In the genomic region with DNA sequence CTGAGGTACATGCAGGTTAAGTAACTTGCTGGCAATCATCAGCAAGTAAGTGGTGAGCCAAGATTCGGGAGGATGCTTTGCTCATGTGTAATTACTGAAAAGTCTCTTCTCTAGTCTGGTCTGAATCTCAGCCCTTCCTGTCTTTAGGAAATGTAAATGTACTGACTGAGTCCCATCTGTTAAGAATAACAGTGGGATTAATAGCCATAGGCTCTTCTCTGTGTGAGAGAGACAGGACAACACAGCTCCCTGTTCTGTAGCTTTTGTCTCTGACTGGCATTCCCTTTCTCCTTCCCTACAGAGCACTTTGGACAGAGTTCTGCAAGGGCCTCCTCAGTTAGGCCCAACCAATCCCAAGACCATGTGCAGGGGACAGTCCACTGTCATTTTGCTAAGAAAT, we compare ENCODE assay signal across 24 cellular contexts.
A peak's percentile ranks its signal among the peaks of the same experiment; 100 is the strongest.
DNase-seq lines count a peak whose midpoint lies in the region; ATAC-seq and TF ChIP-seq lines count a peak whose summit lies in the region.
"Had no signal": no experiment of that assay in that cellular context is flagged by ENCODE, and none has a peak within 500 bp of the region (broad histone marks: within the 10 kb centered on the region; RNA-seq: fewer than 3 reads in every experiment).

No MANE protein-coding gene starts in this region.

- H3K27me3 ChIP-seq in GM23338 (ENCODE audit: insufficient read depth) (no peaks in the 10 kb centered on the region), HUES64 (ENCODE audit: insufficient read depth, low read length) (no peaks in the 10 kb centered on the region), endodermal cell (ENCODE audit: control insufficient read depth, insufficient read depth, low read length, poor library complexity, severe bottlenecking) (no peaks in the 10 kb centered on the region), mesendoderm (ENCODE audit: insufficient read depth, low read length, poor library complexity) (no peaks in the 10 kb centered on the region), vagina (no peaks in the 10 kb centered on the region)
- H3K27me3 ChIP-seq: BLaER1 treated with 17β-estradiol and CSF1 and Interleukin-3, amounts not matched to agents 10 nM and 100 nM had no signal

- H4K5ac ChIP-seq in mesendoderm (ENCODE audit: low read length) = no peak overlapping the region

- H2BK5ac ChIP-seq in mesendoderm (ENCODE audit: low read length) = no peak overlapping the region

- H3K4me1 ChIP-seq in GM23338 (ENCODE audit: insufficient read depth) (peaks cover 53% of the 10 kb centered on the region), HUES64 (ENCODE audit: insufficient read depth, low read length) (peaks cover 48% of the 10 kb centered on the region), endodermal cell (ENCODE audit: control insufficient read depth, insufficient read depth, low read length) (no peaks in the 10 kb centered on the region), mesendoderm (ENCODE audit: control insufficient read depth, low read depth, low read length) (no peaks in the 10 kb centered on the region), vagina (no peaks in the 10 kb centered on the region)

- intact Hi-C loops in vagina (cut with DNase I) = no loop called here

- H3K9me3 Mint-ChIP-seq in GM23338 = no peaks in the 10 kb centered on the region
- no peaks in the 10 kb centered on the region for H3K9me3 Mint-ChIP-seq in endodermal cell
- H3K9me3 Mint-ChIP-seq: CD4-positive, alpha-beta T cell had no signal

- H3K27ac ChIP-seq in GM23338 (ENCODE audit: low read depth) (peak overlapping the region; percentile 27; the same call in 1 of the 2 replicates), HUES64 (ENCODE audit: low read depth, low read length) (peak overlapping the region; percentile 38), endodermal cell (ENCODE audit: low read depth, low read length) (no peak overlapping the region), mesendoderm (ENCODE audit: low read depth, low read length) (no peak overlapping the region), vagina (no peak overlapping the region)
- H3K27ac ChIP-seq: BLaER1 treated with 17β-estradiol and CSF1 and Interleukin-3, amounts not matched to agents 10 nM and 100 nM; GM23248; PC-9 had no signal

- no peak overlapping the region for H3K18ac ChIP-seq in mesendoderm (ENCODE audit: low read length)

- 55% methylated on average over 1 of the region's 1 CpG for WGBS in HUES64
- 81% methylated on average over 1 of the region's 1 CpG; no CpG with 5 or more reads in 1 of the 2 experiments for WGBS in endodermal cell (ENCODE audit: insufficient coverage in 1 of 2, insufficient read length in 1 of 2), 2 experiments
- WGBS in mesendoderm (ENCODE audit: extremely low coverage, insufficient coverage, low lambda C conversion rate) = no CpG with 5 or more reads among the region's 1 CpG

- H3K9ac ChIP-seq in HUES64 (ENCODE audit: low read depth, low read length) (no peak overlapping the region), endodermal cell (ENCODE audit: extremely low read depth, low read length, poor library complexity, severe bottlenecking) (no peak overlapping the region), mesendoderm (ENCODE audit: low read length) (no peak overlapping the region)
- H3K9ac ChIP-seq: BLaER1 treated with 17β-estradiol and CSF1 and Interleukin-3, amounts not matched to agents 10 nM and 100 nM; GM23248 had no signal

- H3K79me1 ChIP-seq in mesendoderm (ENCODE audit: low read length) = no peaks in the 10 kb centered on the region

- H3K27ac Mint-ChIP-seq in GM23338 = peak overlapping the region; percentile 80
- H3K27ac Mint-ChIP-seq in endodermal cell = peak overlapping the region; percentile 3
- H3K27ac Mint-ChIP-seq: CD4-positive, alpha-beta T cell had no signal

- in situ Hi-C loops in ACHN (cut with HindIII; ENCODE audit: low pct_ligation_motif_present, low pct_unique_long_range_greater_than_20kb, low sequenced_read_pairs) = no loop called here

- H3K56ac ChIP-seq in mesendoderm (ENCODE audit: low read length) = no peak overlapping the region

- no peak overlapping the region for H2BK120ac ChIP-seq in mesendoderm (ENCODE audit: low read depth, low read length)

- H3K9me3 ChIP-seq in HUES64 (ENCODE audit: insufficient read depth, low read depth, low read length) = no peaks in the 10 kb centered on the region
- H3K9me3 ChIP-seq in endodermal cell (ENCODE audit: control insufficient read depth, low read length) = no peaks in the 10 kb centered on the region
- H3K9me3 ChIP-seq in vagina = no peaks in the 10 kb centered on the region
- H3K9me3 ChIP-seq: BLaER1 treated with 17β-estradiol and CSF1 and Interleukin-3, amounts not matched to agents 10 nM and 100 nM had no signal

- H3K4me3 ChIP-seq in GM23338 (no peak overlapping the region), HUES64 (ENCODE audit: low read length) (no peak overlapping the region), endodermal cell (ENCODE audit: low read length) (no peak overlapping the region), mesendoderm (ENCODE audit: low read length) (no peak overlapping the region), vagina (no peak overlapping the region)
- H3K4me3 ChIP-seq: BLaER1 treated with 17β-estradiol and CSF1 and Interleukin-3, amounts not matched to agents 10 nM and 100 nM; GM12878; GM23248; PC-9 had no signal

- no peaks in the 10 kb centered on the region for H3K27me3 Mint-ChIP-seq in GM23338 (ENCODE audit: insufficient read depth, low read depth, poor library complexity)
- H3K27me3 Mint-ChIP-seq in endodermal cell (ENCODE audit: insufficient read depth) = no peaks in the 10 kb centered on the region
- H3K27me3 Mint-ChIP-seq: CD4-positive, alpha-beta T cell had no signal

- DNase-seq in GM23338 (ENCODE audit: low spot score) (peak; percentile 19), endodermal cell (no peak), mesendoderm (peak; percentile 13), ACHN (no peak), UCSD-AML1 (lab: John Stamatoyannopoulos, UW; ENCODE audit: unreplicated experiment) (no peak), vagina (ENCODE audit: extremely low spot score in 2 of 2) (no peak)
- DNase-seq: AML-193; CD4-positive, alpha-beta T cell; GDM1; GM23248; HCEC 1CT; NCI-H1048; NCI-H1417; NCI-H1694; NCI-H2029 treated with DMSO at 0.1 percent for 48 hours; NCI-H748 treated with DMSO at 0.1 percent for 48 hours; NK-92 treated with Interleukin-12 subunit alpha and Interleukin-12 subunit beta, amount 100 ng/mL, for 24 hours; PC-9; Right ventricle myocardium superior; RPMI8226; T-helper 1 cell had no signal

- peak; percentile 68 for ATAC-seq in GM23338
- ATAC-seq: GM12878 had no signal

- H2AFZ ChIP-seq in GM23338 = no peak overlapping the region
- H2AFZ ChIP-seq: GM23248, PC-9 had no signal

- no peaks in the 10 kb centered on the region for H3K36me3 ChIP-seq in GM23338 (ENCODE audit: insufficient read depth)
- no peaks in the 10 kb centered on the region for H3K36me3 ChIP-seq in HUES64 (ENCODE audit: insufficient read depth, low read length)
- no peaks in the 10 kb centered on the region for H3K36me3 ChIP-seq in endodermal cell (ENCODE audit: control insufficient read depth, insufficient read depth, low read length)
- no peaks in the 10 kb centered on the region for H3K36me3 ChIP-seq in mesendoderm (ENCODE audit: control insufficient read depth, insufficient read depth, low read length)
- H3K36me3 ChIP-seq in vagina = no peaks in the 10 kb centered on the region
- H3K36me3 ChIP-seq: BLaER1 treated with 17β-estradiol and CSF1 and Interleukin-3, amounts not matched to agents 10 nM and 100 nM had no signal

- H3K4me2 ChIP-seq in GM23338 (peak overlapping the region; percentile 63), mesendoderm (ENCODE audit: low read length) (no peak overlapping the region)
- H3K4me2 ChIP-seq: BLaER1 treated with 17β-estradiol and CSF1 and Interleukin-3, amounts not matched to agents 10 nM and 100 nM; PC-9 had no signal

- no peak overlapping the region for H3K4ac ChIP-seq in mesendoderm (ENCODE audit: low read depth, low read length)

- H3K79me2 ChIP-seq in GM23338 (replicated peaks; ENCODE audit: insufficient read depth) (no peaks in the 10 kb centered on the region), mesendoderm (ENCODE audit: control insufficient read depth, insufficient read depth, low read length) (no peaks in the 10 kb centered on the region)

- no peak overlapping the region for H2AK5ac ChIP-seq in mesendoderm (ENCODE audit: low read length)

- H2BK15ac ChIP-seq in mesendoderm (replicated peaks; ENCODE audit: low read depth) = no peak overlapping the region

- H3K4me1 Mint-ChIP-seq in GM23338 (peaks cover 57% of the 10 kb centered on the region), endodermal cell (peaks cover 24% of the 10 kb centered on the region)

- TF ChIP-seq POLR2A in vagina (IDR thresholded peaks at IDR 0.05) = no peak

- H3F3A ChIP-seq in GM23338 (replicated peaks; ENCODE audit: low read depth) = no peaks in the 10 kb centered on the region

- H3K4me3 Mint-ChIP-seq in GM23338 = no peak overlapping the region
- no peak overlapping the region for H3K4me3 Mint-ChIP-seq in endodermal cell
- H3K4me3 Mint-ChIP-seq: CD4-positive, alpha-beta T cell had no signal

- H3K36me3 Mint-ChIP-seq in GM23338 (ENCODE audit: low read depth) = no peaks in the 10 kb centered on the region
- no peaks in the 10 kb centered on the region for H3K36me3 Mint-ChIP-seq in endodermal cell (ENCODE audit: low read depth)

- peaks cover 9% of the 10 kb centered on the region; the same call in 1 of the 2 replicates for H3K9me2 ChIP-seq in GM23338 (ENCODE audit: insufficient read depth)

- H3K23ac ChIP-seq in mesendoderm (ENCODE audit: low read length) = no peak overlapping the region

- H4K20me1 ChIP-seq in GM23338 (replicated peaks; ENCODE audit: insufficient read depth) = no peaks in the 10 kb centered on the region
- H4K20me1 ChIP-seq: BLaER1 treated with 17β-estradiol and CSF1 and Interleukin-3, amounts not matched to agents 10 nM and 100 nM had no signal

- TF ChIP-seq CTCF in GM23338 (conservative IDR thresholded peaks at IDR 0.05; ENCODE audit: low read depth in 2 of 2) (no peak), endodermal cell (conservative IDR thresholded peaks at IDR 0.05) (no peak), vagina (IDR thresholded peaks at IDR 0.05) (no peak)

- H4K8ac ChIP-seq in mesendoderm (ENCODE audit: low read depth, low read length) = no peak overlapping the region

TF ChIP-seq in GM23338, 12 proteins besides CTCF, POLR2A, EP300 and RAD21 (continues in another document):
- TF ChIP-seq ZNF331 (CRISPR knock-in tag; IDR thresholded peaks at IDR 0.05; ENCODE audit: low read depth) = no peak

Comparison
In these comparisons a context has a peak if more than half of its experiments do, and no peak if none do; other contexts are left out.
1. DNase-seq: peak in GM23338 (single experiment) and mesendoderm (single experiment); none in endodermal cell (single experiment), ACHN (single experiment), UCSD-AML1 (single experiment) and vagina (0 of 2).
2. H3K27ac ChIP-seq: peak in GM23338 (single experiment) and HUES64 (single experiment); none in endodermal cell (single experiment), mesendoderm (single experiment) and vagina (single experiment).